ENCODE assay signal across 34 cellular contexts in genomic region chr10:28686835-28687682, GRCh38. TPM values are rescaled to one million over a fixed set of nuclear protein-coding genes. Genes with fewer than 3 reads are reported as not detected.
DNase-seq lines count a peak whose midpoint lies in the region; ATAC-seq, FAIRE-seq and TF ChIP-seq lines count a peak whose summit lies in the region.
"Had no signal": no experiment of that assay in that cellular context is flagged by ENCODE, and none has a peak within 500 bp of the region (broad histone marks: within the 10 kb centered on the region; RNA-seq: fewer than 3 reads in every experiment).

No MANE protein-coding gene starts in this region.

- intact Hi-C loops in endothelial cell of umbilical vein (cut with micrococcal nuclease) = no loop called here
- intact Hi-C loops in right lobe of liver (cut with DNase I) = no loop called here
- intact Hi-C loops in tibial artery (cut with DNase I; ENCODE audit: low total_unique reads) = no loop called here

- no peaks in the 10 kb centered on the region for H3K27me3 ChIP-seq in cardiac muscle cell
- H3K27me3 ChIP-seq in right atrium auricular region = no peaks in the 10 kb centered on the region
- no peaks in the 10 kb centered on the region for H3K27me3 ChIP-seq in endothelial cell of umbilical vein (ENCODE audit: control insufficient read depth in 2 of 2, insufficient read depth in 2 of 2, low read length in 2 of 2)
- no peaks in the 10 kb centered on the region for H3K27me3 ChIP-seq in right lobe of liver
- H3K27me3 ChIP-seq in tibial artery = no peaks in the 10 kb centered on the region
- H3K27me3 ChIP-seq: brain microvascular endothelial cell, stomach had no signal

- H4K20me1 ChIP-seq in endothelial cell of umbilical vein (replicated peaks; ENCODE audit: control insufficient read depth, extremely low read depth, insufficient read depth, low read length) = no peaks in the 10 kb centered on the region

- no peaks in the 10 kb centered on the region for H3K79me2 ChIP-seq in endothelial cell of umbilical vein (ENCODE audit: control insufficient read depth, insufficient read depth, low read length)

- no peak overlapping the region for H3K4me2 ChIP-seq in endothelial cell of umbilical vein (ENCODE audit: insufficient read depth, low read length)

- no peak overlapping the region for H3K9ac ChIP-seq in endothelial cell of umbilical vein (replicated peaks; ENCODE audit: extremely low read depth, insufficient read depth, low read length)

- peak; percentile 8 for FAIRE-seq in endothelial cell of umbilical vein (lab: Jason Lieb, UNC)
- FAIRE-seq: colon, GM12891 had no signal

- H3K9me3 ChIP-seq in cardiac muscle cell (ENCODE audit: low read depth) (no peaks in the 10 kb centered on the region), right atrium auricular region (no peaks in the 10 kb centered on the region), endothelial cell of umbilical vein (replicated peaks; ENCODE audit: control insufficient read depth, insufficient read depth, low read length) (no peaks in the 10 kb centered on the region), right lobe of liver (no peaks in the 10 kb centered on the region), tibial artery (no peaks in the 10 kb centered on the region)
- H3K9me3 ChIP-seq: neutrophil, psoas muscle, stomach, tibial nerve had no signal

- TF ChIP-seq CTCF in cardiac muscle cell (IDR thresholded peaks at IDR 0.05; ENCODE audit: low read depth, low read length) (no peak), right atrium auricular region (IDR thresholded peaks at IDR 0.05) (no peak), endothelial cell of umbilical vein (IDR thresholded peaks at IDR 0.05; ENCODE audit: extremely low read depth in 1 of 2, insufficient read depth in 1 of 2, low read depth in 1 of 2, low read length in 2 of 2) (no peak), right lobe of liver (IDR thresholded peaks at IDR 0.05) (peak in 2 of 4 donors; percentile 6 to 18), tibial artery (IDR thresholded peaks at IDR 0.05) (no peak)

- no peaks in the 10 kb centered on the region for H3K9me1 ChIP-seq in endothelial cell of umbilical vein (replicated peaks; ENCODE audit: control insufficient read depth, extremely low read depth, insufficient read depth, low read length)

- no TSS peak for BruUV-seq in endothelial cell of umbilical vein (replicated peaks; lab: Mats Ljungman, UMichigan)

- H2AFZ ChIP-seq in endothelial cell of umbilical vein (ENCODE audit: low read depth, low read length) = no peak overlapping the region

- CTCF ChIA-PET in endothelial cell of umbilical vein (lab: Charles Lee) = interaction anchor here (0.7 to 2.6 kb wide), 5 partner anchors 9 to 617 kb away, joined by 3 to 9 read pairs (median 4); partner anchors contain the start of gene BAMBI

- peaks cover 39% of the 10 kb centered on the region for H3K4me1 ChIP-seq in cardiac muscle cell (ENCODE audit: low read depth)
- H3K4me1 ChIP-seq in right atrium auricular region = peaks cover 0 to 21% of the 10 kb centered on the region in 2 donors
- H3K4me1 ChIP-seq in endothelial cell of umbilical vein (ENCODE audit: control insufficient read depth, extremely low read depth, insufficient read depth, low read length) = no peaks in the 10 kb centered on the region
- peaks cover 0 to 16% (median 2%) of the 10 kb centered on the region in 4 donors for H3K4me1 ChIP-seq in right lobe of liver
- peaks cover 0 to 16% (median 1%) of the 10 kb centered on the region in 4 donors for H3K4me1 ChIP-seq in tibial artery
- H3K4me1 ChIP-seq: psoas muscle had no signal

- H3K27ac ChIP-seq in cardiac muscle cell = peak overlapping the region; percentile 99
- peak overlapping the region in 1 of 2 donors; percentile 38 for H3K27ac ChIP-seq in right atrium auricular region
- no peak overlapping the region for H3K27ac ChIP-seq in endothelial cell of umbilical vein (ENCODE audit: insufficient read depth, low read depth, low read length)
- no peak overlapping the region for H3K27ac ChIP-seq in right lobe of liver
- H3K27ac ChIP-seq in tibial artery = no peak overlapping the region
- H3K27ac ChIP-seq: brain microvascular endothelial cell, neutrophil, psoas muscle, stomach, WERI-Rb-1 had no signal

- peaks cover 16% of the 10 kb centered on the region for H3K36me3 ChIP-seq in cardiac muscle cell
- peaks cover 4% of the 10 kb centered on the region for H3K36me3 ChIP-seq in right atrium auricular region
- H3K36me3 ChIP-seq in endothelial cell of umbilical vein (ENCODE audit: control insufficient read depth in 2 of 2, extremely low read depth in 1 of 2, insufficient read depth in 2 of 2, low read length in 2 of 2) = no peaks in the 10 kb centered on the region
- H3K36me3 ChIP-seq in right lobe of liver = peaks cover 0 to 7% (median 0%) of the 10 kb centered on the region in 4 donors
- peaks cover 2 to 5% (median 4%) of the 10 kb centered on the region in 3 donors for H3K36me3 ChIP-seq in tibial artery
- H3K36me3 ChIP-seq: stomach, tibial nerve, WERI-Rb-1 had no signal

- 47% methylated on average over 4 of the region's 4 CpGs for WGBS in right lobe of liver (ENCODE audit: insufficient coverage, low coverage, low lambda C conversion rate, missing lambda C conversion rate)

- ATAC-seq in right lobe of liver = peak; percentile 76 to 95 (median 87)
- ATAC-seq: activated CD8-positive, alpha-beta memory T cell treated with anti-CD3 and anti-CD28 coated beads, Interleukin-2, amount 10 ng/mL, durations not matched to agents 7 days and 5 days; effector memory CD8-positive, alpha-beta T cell; esophagus mucosa; psoas muscle had no signal

- DNase-seq in cardiac muscle cell (ENCODE audit: low read depth in 1 of 2, low spot score in 1 of 2) (peak in 1 of 2 donors; percentile 57), right atrium auricular region (ENCODE audit: low spot score) (no peak), endothelial cell of umbilical vein (ENCODE audit: low read depth, low spot score) (peak; percentile 20), right lobe of liver (no peak), superior temporal gyrus (ENCODE audit: extremely low spot score) (peak; percentile 12), tibial artery (no peak), kidney tubule cell (ENCODE audit: low spot score) (no peak)
- DNase-seq in activated CD4-positive, CD25-positive, alpha-beta regulatory T cell (lab: John Stamatoyannopoulos, UW) = no peak
- DNase-seq: activated CD4-positive, alpha-beta T cell treated with anti-CD3 and anti-CD28 coated beads, Interleukin-2, amount 50 U/mL, for 1 hour; activated CD8-positive, alpha-beta memory T cell treated with anti-CD3 and anti-CD28 coated beads, Interleukin-2, amount 10 ng/mL, durations not matched to agents 7 days and 5 days; activated naive CD4-positive, alpha-beta T cell; activated T-cell treated with anti-CD3 and anti-CD28 coated beads, Interleukin-2, amount 50 U/mL, for 48 hours; amniotic stem cell; brain microvascular endothelial cell; CD4-positive, CD25-positive, alpha-beta regulatory T cell; effector memory CD8-positive, alpha-beta T cell; mammary epithelial cell; NCI-H1092; NCI-H1930; NCI-H524 treated with DMSO at 0.1 percent for 48 hours; NK-92 treated with Interleukin-12 subunit alpha and Interleukin-12 subunit beta, amount 100 ng/mL, for 24 hours; psoas muscle; SHP77; stimulated activated CD8-positive, alpha-beta memory T cell treated with anti-CD3 and anti-CD28 coated beads, Interleukin-4, amount 100 ng/mL, for 48 hours; stomach; SW 1271; T-helper 9 cell; WERI-Rb-1 had no signal

- TF ChIP-seq POLR2A in endothelial cell of umbilical vein (IDR thresholded peaks at IDR 0.05; ENCODE audit: low read depth, low read length) = no peak
- no peak for TF ChIP-seq POLR2A in right lobe of liver (IDR thresholded peaks at IDR 0.05)

- dilution Hi-C loops in endothelial cell of umbilical vein (cut with MboI; ENCODE audit: extremely low pct_ligation_motif_present, low sequenced_read_pairs) = no loop called here

- POLR2A ChIA-PET in endothelial cell of umbilical vein (lab: Charles Lee) = no interaction called here

- H3K4me3 ChIP-seq in cardiac muscle cell (no peak overlapping the region), right atrium auricular region (no peak overlapping the region), endothelial cell of umbilical vein (replicated peaks in 1 of 3; ENCODE audit: insufficient read depth in 1 of 3, low read depth in 1 of 3, low read length in 3 of 3) (no peak overlapping the region), right lobe of liver (no peak overlapping the region), tibial artery (no peak overlapping the region)
- H3K4me3 ChIP-seq: psoas muscle, skin epidermis, stomach, tibial nerve had no signal

TF ChIP-seq in endothelial cell of umbilical vein, 7 proteins besides CTCF, POLR2A, EP300 and RAD21:
- no peak for TF ChIP-seq FOS (IDR thresholded peaks at IDR 0.05; ENCODE audit: borderline replicate concordance, insufficient read depth, low read length)
- peak; percentile 50 for TF ChIP-seq GATA2 (IDR thresholded peaks at IDR 0.05; ENCODE audit: insufficient read depth, insufficient read length, low read depth, low read length)

RNA-seq across cellular contexts. Expression of gene BAMBI, which starts 9.7 kb away (rescaled TPM):
- total RNA-seq in cardiac muscle cell (651 and 1,010 TPM in 2 replicates), right atrium auricular region (10 to 100 TPM; 61.1 to 92.7 TPM), endothelial cell of umbilical vein (3.2 and 4.3 TPM in 2 replicates), right lobe of liver (10 to 100 TPM in 2 of 6 experiments, 1 to 10 TPM in 4; 2.4 to 22.4 (median 7.2) TPM)
- polyA plus RNA-seq in cardiac muscle cell (715 and 1,076 TPM in 2 replicates), endothelial cell of umbilical vein (3.2 TPM in 2 replicates)
- polyA plus RNA-seq in endothelial cell of umbilical vein (2011; cell fraction: cytosol; rRNA removed) = 3.0 and 3.3 TPM in 2 replicates
- polyA plus RNA-seq in endothelial cell of umbilical vein (2011; cell fraction: nucleus; rRNA removed) = 2.4 and 3.6 TPM in 2 replicates
- 4.3 and 5.5 TPM in 2 replicates for polyA plus RNA-seq in endothelial cell of umbilical vein (2012)
- 2.6 TPM in 2 replicates for polyA minus RNA-seq in endothelial cell of umbilical vein
- 1.0 TPM for polyA minus RNA-seq in endothelial cell of umbilical vein (2011; cell fraction: cytosol; rRNA and poly(A)+ RNA removed)
- 0.87 and 1.1 TPM in 2 replicates for polyA minus RNA-seq in endothelial cell of umbilical vein (2011; cell fraction: nucleus; rRNA and poly(A)+ RNA removed)

Comparison
In these comparisons a context has a peak if more than half of its experiments do, and no peak if none do; other contexts are left out.
1. DNase-seq: peak in endothelial cell of umbilical vein (single experiment) and superior temporal gyrus (single experiment); none in right atrium auricular region (single experiment), right lobe of liver (0 of 3), tibial artery (0 of 2), activated CD4-positive, CD25-positive, alpha-beta regulatory T cell (0 of 4) and kidney tubule cell (single experiment).